27 cellular contexts compared by ENCODE assay signal in the genomic region with DNA sequence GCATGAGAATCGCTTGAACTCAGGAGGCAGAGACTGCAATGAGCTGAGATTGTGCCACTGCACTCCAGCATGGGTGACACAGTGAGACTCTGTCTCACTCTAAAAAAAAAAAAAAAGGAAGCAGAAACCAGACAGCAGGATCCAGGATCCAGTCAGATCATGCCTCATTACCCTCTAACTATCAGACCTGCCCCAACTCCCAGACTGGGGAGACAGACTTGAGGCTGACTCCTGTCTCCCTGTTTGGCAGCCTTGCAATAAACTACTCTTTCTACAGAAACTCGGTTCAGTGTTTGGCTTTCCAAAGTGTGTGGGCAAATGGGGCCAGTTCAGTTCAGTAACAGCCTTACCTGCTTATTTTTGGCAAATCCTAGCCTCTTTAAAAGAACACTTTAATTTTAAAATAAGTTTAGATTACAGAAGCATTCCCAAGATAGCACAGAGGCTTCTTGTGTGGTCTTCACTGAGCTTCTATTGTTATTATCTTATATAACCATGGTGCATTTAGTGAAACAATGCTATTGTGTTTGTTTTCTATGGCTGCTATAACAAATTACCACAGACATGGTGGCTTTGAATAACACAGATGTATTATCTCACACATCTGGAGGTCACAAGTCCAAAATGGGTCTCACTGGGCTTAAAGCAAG. TPM values are rescaled to one million over a fixed set of nuclear protein-coding genes. Genes with fewer than 3 reads are reported as not detected.
DNase-seq lines count a peak whose midpoint lies in the region; TF ChIP-seq lines count a peak whose summit lies in the region.
"Had no signal": no experiment of that assay in that cellular context is flagged by ENCODE, and none has a peak within 500 bp of the region (broad histone marks: within the 10 kb centered on the region; RNA-seq: fewer than 3 reads in every experiment).

No MANE protein-coding gene starts in this region.

- H3K27ac ChIP-seq in dorsolateral prefrontal cortex (peak overlapping the region; percentile 30 to 98 (median 91)), temporal lobe (ENCODE audit: low read depth, low read length) (peak overlapping the region; percentile 94), right atrium auricular region (no peak overlapping the region), thyroid gland (no peak overlapping the region)
- H3K27ac ChIP-seq: 22Rv1, adrenal gland, brain microvascular endothelial cell, gastrocnemius medialis, Peyer's patch, thoracic aorta had no signal

- intact Hi-C loops in dorsolateral prefrontal cortex (cut with DNase I), result loop anchor here in 1 of 2 donors (5.0 kb wide), 1 partner anchor 68 kb away; no protein-coding TSS in a partner anchor
- intact Hi-C loops in thyroid gland (cut with DNase I), result no loop called here

- H3K4me3 ChIP-seq in dorsolateral prefrontal cortex (peak overlapping the region in 1 of 59 donors; percentile 15), right atrium auricular region (no peak overlapping the region), thyroid gland (replicated peaks in 1 of 3) (no peak overlapping the region)
- H3K4me3 ChIP-seq: adrenal gland, gastrocnemius medialis, MG63, Peyer's patch, thoracic aorta had no signal

- H3K36me3 ChIP-seq in right atrium auricular region, result no peaks in the 10 kb centered on the region
- H3K36me3 ChIP-seq in thyroid gland, result no peaks in the 10 kb centered on the region
- H3K36me3 ChIP-seq: adrenal gland, brain microvascular endothelial cell, gastrocnemius medialis, MG63, Peyer's patch, thoracic aorta had no signal

- DNase-seq in activated CD8-positive, alpha-beta memory T cell treated with anti-CD3 and anti-CD28 coated beads, Interleukin-2, amount 50 U/mL, for 48 hours, result peak; percentile 13
- no peak for DNase-seq in activated CD8-positive, alpha-beta memory T cell treated with anti-CD3 and anti-CD28 coated beads for 24 hours
- no peak for DNase-seq in dorsolateral prefrontal cortex
- DNase-seq in medulla oblongata (ENCODE audit: extremely low spot score), result peak; percentile 83
- DNase-seq in right atrium auricular region (ENCODE audit: low spot score), result no peak
- DNase-seq in cerebellar cortex (ENCODE audit: low spot score), result no peak
- no peak for DNase-seq in thyroid gland
- DNase-seq: activated CD4-positive, alpha-beta T cell treated with anti-CD3 and anti-CD28 coated beads, Interleukin-2, amount 50 U/mL, for 48 hours; activated CD4-positive, CD25-positive, alpha-beta regulatory T cell treated with anti-CD3 and anti-CD28 coated beads, Interleukin-2, amount 50 U/mL, for 72 hours; activated naive CD4-positive, alpha-beta T cell treated with anti-CD3 and anti-CD28 coated beads for 36 hours; brain microvascular endothelial cell; Caco-2; DND-41; gastrocnemius medialis; KG1; MG63; naive thymus-derived CD4-positive, alpha-beta T cell; NCI-H1105; NCI-H187 treated with DMSO at 0.1 percent for 48 hours; occipital lobe; Peyer's patch; SHP77 treated with DMSO at 0.1 percent for 48 hours; stimulated activated naive CD4-positive, alpha-beta T cell treated with Interleukin-2 at 50 U/mL for 16 hours had no signal

- TF ChIP-seq CTCF in dorsolateral prefrontal cortex (IDR thresholded peaks at IDR 0.05 in 54 of 56, conservative IDR thresholded peaks at IDR 0.05 in 2 of 56; ENCODE audit: low read depth in 1 of 56, partially characterized antibody in 56 of 56), result no peak
- no peak for TF ChIP-seq CTCF in right atrium auricular region (IDR thresholded peaks at IDR 0.05)
- no peak for TF ChIP-seq CTCF in thyroid gland (IDR thresholded peaks at IDR 0.05)

- no peaks in the 10 kb centered on the region for H3K4me1 ChIP-seq in right atrium auricular region
- H3K4me1 ChIP-seq in thyroid gland, result no peaks in the 10 kb centered on the region
- H3K4me1 ChIP-seq: adrenal gland, Caco-2, gastrocnemius medialis, Peyer's patch had no signal

- 57 to 70% methylated on average over 2 of the region's 2 CpGs for WGBS in thyroid gland, 2 donors

- TF ChIP-seq POLR2A in thyroid gland (IDR thresholded peaks at IDR 0.05), result no peak

- no peaks in the 10 kb centered on the region for H3K27me3 ChIP-seq in dorsolateral prefrontal cortex
- H3K27me3 ChIP-seq in right atrium auricular region, result no peaks in the 10 kb centered on the region
- H3K27me3 ChIP-seq in thyroid gland, result no peaks in the 10 kb centered on the region
- H3K27me3 ChIP-seq: adrenal gland, brain microvascular endothelial cell, gastrocnemius medialis, MG63, Peyer's patch had no signal

- H3K9me3 ChIP-seq in right atrium auricular region, result no peaks in the 10 kb centered on the region
- H3K9me3 ChIP-seq in thyroid gland, result no peaks in the 10 kb centered on the region
- H3K9me3 ChIP-seq: adrenal gland, Caco-2, gastrocnemius medialis, MG63, Peyer's patch, thoracic aorta had no signal

RNA-seq across cellular contexts. Expression of gene RASL11A, which starts 18.5 kb away (rescaled TPM):
- 10 to 100 TPM in 7 of 120 experiments, 1 to 10 TPM in 113; 1.2 to 14.3 (median 5.2) TPM for total RNA-seq in dorsolateral prefrontal cortex
- total RNA-seq in temporal lobe, result 1.5 TPM
- total RNA-seq in right atrium auricular region, result 10 to 100 TPM in 1 of 2 donors, 1 to 10 TPM in 1; 9.3 to 16.3 TPM
- 10 to 100 TPM; 10.7 to 29.7 (median 12.9) TPM for total RNA-seq in thyroid gland

RNA-seq across cellular contexts. Expression of gene RPL21, which starts 37.8 kb away (rescaled TPM):
- total RNA-seq in dorsolateral prefrontal cortex (100 to 1,000 TPM; 253 to 573 (median 415) TPM), temporal lobe (865 TPM), right atrium auricular region (100 to 1,000 TPM; 424 to 949 TPM), thyroid gland (1,000 to 10,000 TPM in 1 of 4 donors, 100 to 1,000 TPM in 3; 553 to 1,479 (median 807) TPM)

Comparison
In these comparisons a context has a peak if more than half of its experiments do, and no peak if none do; other contexts are left out.
1. DNase-seq: peak in activated CD8-positive, alpha-beta memory T cell treated with anti-CD3 and anti-CD28 coated beads, Interleukin-2, amount 50 U/mL, for 48 hours (single experiment) and medulla oblongata (single experiment); none in activated CD8-positive, alpha-beta memory T cell treated with anti-CD3 and anti-CD28 coated beads for 24 hours (single experiment), dorsolateral prefrontal cortex (0 of 10), right atrium auricular region (single experiment), cerebellar cortex (single experiment) and thyroid gland (0 of 2).
2. H3K27ac ChIP-seq: peak in dorsolateral prefrontal cortex (59 of 59) and temporal lobe (single experiment); none in right atrium auricular region (0 of 2) and thyroid gland (0 of 3).